27 cellular contexts compared by ENCODE assay signal in the genomic region with DNA sequence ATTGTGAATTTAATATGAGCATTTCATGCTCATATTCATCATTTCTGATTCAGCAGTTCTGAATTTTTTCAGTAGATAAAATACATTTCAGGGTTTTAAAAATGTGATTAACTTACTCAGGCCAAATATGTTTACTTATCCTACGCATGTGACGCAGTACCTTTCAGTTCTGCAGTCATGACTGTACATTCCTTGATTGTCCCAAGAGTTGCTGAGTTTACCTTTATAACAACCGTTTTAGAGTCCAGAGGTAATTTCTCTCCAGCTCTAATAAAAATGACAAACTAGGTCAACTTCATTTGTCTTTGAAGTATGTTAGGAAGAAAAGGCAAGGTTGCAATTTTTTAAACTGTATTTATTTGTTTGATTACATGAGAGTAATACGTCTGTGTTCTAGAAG.
"Had no signal": no experiment of that assay in that cellular context is flagged by ENCODE, and none has a peak within 500 bp of the region (broad histone marks: within the 10 kb centered on the region; RNA-seq: fewer than 3 reads in every experiment).

No MANE protein-coding gene starts in this region.

- H3K4me1 ChIP-seq: colonic mucosa, gastrocnemius medialis, left lung, lower lobe of right lung had no signal

- H3K9me3 Mint-ChIP-seq: effector memory CD8-positive, alpha-beta T cell; immature natural killer cell had no signal

- H3K36me3 ChIP-seq: colonic mucosa, esophagus squamous epithelium, gastrocnemius medialis, heart right ventricle, left lung, lower lobe of right lung had no signal

- H3K36me3 Mint-ChIP-seq: immature natural killer cell, mesothelial cell of epicardium had no signal

- H3K4me3 ChIP-seq: colonic mucosa, esophagus squamous epithelium, gastrocnemius medialis, heart right ventricle, left lung, lower lobe of right lung had no signal

- H3K9me3 ChIP-seq: colonic mucosa, gastrocnemius medialis had no signal

- FAIRE-seq: endometrium, kidney had no signal

- ATAC-seq: effector memory CD8-positive, alpha-beta T cell; esophagus mucosa; gastrocnemius medialis; heart right ventricle; left lung; left ventricle myocardium superior; lower lobe of right lung had no signal

- H3K27ac Mint-ChIP-seq: dendritic cell treated with granulocyte-macrophage colony-stimulating factor and Interleukin-4, amounts not matched to agents 40 ng/mL and 50 ng/mL, for 4 days; effector memory CD8-positive, alpha-beta T cell; endodermal cell; immature natural killer cell; mesothelial cell of epicardium had no signal

- H3K27me3 Mint-ChIP-seq: dendritic cell treated with granulocyte-macrophage colony-stimulating factor and Interleukin-4, amounts not matched to agents 40 ng/mL and 50 ng/mL, for 4 days; effector memory CD8-positive, alpha-beta T cell had no signal

- H3K4me1 Mint-ChIP-seq: endodermal cell, immature natural killer cell had no signal

- H3K4me3 Mint-ChIP-seq: dendritic cell treated with granulocyte-macrophage colony-stimulating factor and Interleukin-4, amounts not matched to agents 40 ng/mL and 50 ng/mL, for 4 days; effector memory CD8-positive, alpha-beta T cell; endodermal cell; immature natural killer cell; mesothelial cell of epicardium had no signal

- H3K27me3 ChIP-seq: colonic mucosa, gastrocnemius medialis, heart right ventricle, left lung had no signal

- H3K27ac ChIP-seq: colonic mucosa, epithelial cell of prostate, esophagus squamous epithelium, gastrocnemius medialis, heart right ventricle, left lung, lower lobe of right lung had no signal

- DNase-seq: colonic mucosa; cortex of kidney; effector CD8-positive, alpha-beta T cell; effector memory CD8-positive, alpha-beta T cell; endodermal cell; erythroblast; esophagus squamous epithelium; foreskin fibroblast; foreskin melanocyte; gastrocnemius medialis; glutamatergic neuron; head of caudate nucleus; heart right ventricle; hypothalamus; immature natural killer cell; islet precursor cell; kidney; kidney glomerular epithelial cell; left lung; left ventricle myocardium superior; lower lobe of right lung; mesenchymal stem cell had no signal
